In genomic region chr15:100426893-100427292, GRCh38 we compare ENCODE assay signal across 16 cellular contexts.
A peak's percentile ranks its signal among the peaks of the same experiment; 100 is the strongest.
DNase-seq lines count a peak whose midpoint lies in the region; ATAC-seq and TF ChIP-seq lines count a peak whose summit lies in the region.
"Had no signal": no experiment of that assay in that cellular context is flagged by ENCODE, and none has a peak within 500 bp of the region (broad histone marks: within the 10 kb centered on the region; RNA-seq: fewer than 3 reads in every experiment).

No MANE protein-coding gene starts in this region.

- H3K9ac ChIP-seq in skeletal muscle tissue (ENCODE audit: low read depth in 1 of 3, low read length in 3 of 3) = no peak overlapping the region
- H3K9ac ChIP-seq: GM23248 had no signal

- H3K4me1 Mint-ChIP-seq in natural killer cell treated with Interleukin-12 subunit alpha and Interleukin-12 subunit beta and Interleukin-15 and Interleukin-18, amount 100 ng/mL, for 72 hours (ENCODE audit: low read depth in 2 of 2) = no peaks in the 10 kb centered on the region
- no peaks in the 10 kb centered on the region for H3K4me1 Mint-ChIP-seq in natural killer cell

- H3K4me1 ChIP-seq in skeletal muscle tissue (ENCODE audit: control insufficient read depth in 3 of 3, insufficient read depth in 3 of 3, low read length in 3 of 3) = peaks cover 18 to 31% (median 19%) of the 10 kb centered on the region in 3 donors
- H3K4me1 ChIP-seq: A549, Caco-2 had no signal

- TF ChIP-seq CTCF in natural killer cell (IDR thresholded peaks at IDR 0.05) = no peak

- H3K9me3 Mint-ChIP-seq in natural killer cell treated with Interleukin-12 subunit alpha and Interleukin-12 subunit beta and Interleukin-15 and Interleukin-18, amount 100 ng/mL, for 72 hours = peaks cover 10% of the 10 kb centered on the region
- peaks cover 2 to 7% of the 10 kb centered on the region in 2 donors for H3K9me3 Mint-ChIP-seq in natural killer cell

- no peak overlapping the region for H3K4me3 Mint-ChIP-seq in natural killer cell treated with Interleukin-12 subunit alpha and Interleukin-12 subunit beta and Interleukin-15 and Interleukin-18, amount 100 ng/mL, for 72 hours
- no peak overlapping the region for H3K4me3 Mint-ChIP-seq in natural killer cell
- H3K4me3 Mint-ChIP-seq: CD4-positive, alpha-beta T cell had no signal

- no peaks in the 10 kb centered on the region for H3K27me3 ChIP-seq in skeletal muscle tissue (ENCODE audit: control insufficient read depth in 3 of 3, insufficient read depth in 3 of 3, low read length in 3 of 3)

- H3K9me3 ChIP-seq in skeletal muscle tissue (ENCODE audit: control insufficient read depth in 3 of 3, low read length in 3 of 3) = no peaks in the 10 kb centered on the region
- H3K9me3 ChIP-seq: A549, Caco-2 had no signal

- peak overlapping the region in 2 of 3 donors; percentile 14 to 32 for H3K4me3 ChIP-seq in skeletal muscle tissue (ENCODE audit: low read length in 3 of 3)
- H3K4me3 ChIP-seq: A549, GM23248 had no signal

- intact Hi-C loops in Right ventricle myocardium inferior (cut with DNase I) = no loop called here
- intact Hi-C loops in left cardiac atrium (cut with DNase I) = no loop called here
- intact Hi-C loops in natural killer cell (cut with micrococcal nuclease) = no loop called here

- H3K36me3 ChIP-seq in skeletal muscle tissue (ENCODE audit: control insufficient read depth in 3 of 3, insufficient read depth in 3 of 3, low read length in 3 of 3) = no peaks in the 10 kb centered on the region

- no peak for DNase-seq in Right ventricle myocardium inferior (ENCODE audit: missing footprints)
- no peak for DNase-seq in left cardiac atrium
- DNase-seq in natural killer cell treated with Interleukin-12 subunit alpha and Interleukin-12 subunit beta and Interleukin-15 and Interleukin-18, amount 100 ng/mL, for 72 hours (ENCODE audit: low spot score) = no peak
- no peak for DNase-seq in natural killer cell
- DNase-seq in NCI-H128 (lab: John Stamatoyannopoulos, UW; ENCODE audit: unreplicated experiment) = no peak
- DNase-seq: AML-193; Caco-2; CD4-positive, alpha-beta T cell; GM23248; HCEC 1CT had no signal

- H3K27ac Mint-ChIP-seq in natural killer cell treated with Interleukin-12 subunit alpha and Interleukin-12 subunit beta and Interleukin-15 and Interleukin-18, amount 100 ng/mL, for 72 hours = no peak overlapping the region
- H3K27ac Mint-ChIP-seq in natural killer cell = no peak overlapping the region
- H3K27ac Mint-ChIP-seq: CD4-positive, alpha-beta T cell had no signal

- ATAC-seq in Right ventricle myocardium inferior (peak; percentile 90), left cardiac atrium (no peak), natural killer cell (no peak), HG03469 (IDR thresholded peaks at IDR 0.05; ENCODE audit: unreplicated experiment) (no peak)
- ATAC-seq in natural killer cell treated with Interleukin-12 subunit alpha and Interleukin-12 subunit beta and Interleukin-15 and Interleukin-18, amount 100 ng/mL, for 72 hours = peak; percentile 24 to 31
- ATAC-seq: A549 had no signal

- H3K36me3 Mint-ChIP-seq in natural killer cell treated with Interleukin-12 subunit alpha and Interleukin-12 subunit beta and Interleukin-15 and Interleukin-18, amount 100 ng/mL, for 72 hours = peaks cover 8% of the 10 kb centered on the region
- peaks cover 9% of the 10 kb centered on the region for H3K36me3 Mint-ChIP-seq in natural killer cell

- H3K27ac ChIP-seq in skeletal muscle tissue (ENCODE audit: low read depth, low read length) = peak overlapping the region; percentile 20
- H3K27ac ChIP-seq: 22Rv1, A549, C4-2B, GM23248, HL-60 had no signal

- H3K27me3 Mint-ChIP-seq in natural killer cell treated with Interleukin-12 subunit alpha and Interleukin-12 subunit beta and Interleukin-15 and Interleukin-18, amount 100 ng/mL, for 72 hours = peaks cover 0 to 6% of the 10 kb centered on the region in 2 donors
- no peaks in the 10 kb centered on the region for H3K27me3 Mint-ChIP-seq in natural killer cell (ENCODE audit: low read depth in 2 of 2)
- H3K27me3 Mint-ChIP-seq: CD4-positive, alpha-beta T cell had no signal

Comparison
In these comparisons a context has a peak if more than half of its experiments do, and no peak if none do; other contexts are left out.
1. ATAC-seq: peak in Right ventricle myocardium inferior (single experiment) and natural killer cell treated with Interleukin-12 subunit alpha and Interleukin-12 subunit beta and Interleukin-15 and Interleukin-18, amount 100 ng/mL, for 72 hours (2 of 2); none in left cardiac atrium (0 of 2), natural killer cell (0 of 3) and HG03469 (single experiment).